ENCODE assay signal across 17 cellular contexts in genomic region chr17:78272914-78273258, GRCh38. TPM values are rescaled to one million over a fixed set of nuclear protein-coding genes. Genes with fewer than 3 reads are reported as not detected.
DNase-seq lines count a peak whose midpoint lies in the region; ATAC-seq, FAIRE-seq and TF ChIP-seq lines count a peak whose summit lies in the region.
"Had no signal": no experiment of that assay in that cellular context is flagged by ENCODE, and none has a peak within 500 bp of the region (broad histone marks: within the 10 kb centered on the region; RNA-seq: fewer than 3 reads in every experiment).

No MANE protein-coding gene starts in this region.

- peak overlapping the region; percentile 62 for H3K4me2 ChIP-seq in PC-3 (ENCODE audit: low read length)

- TF ChIP-seq CTCF in PC-3 (conservative IDR thresholded peaks at IDR 0.05; ENCODE audit: low read depth, low read length) (no peak), kidney (IDR thresholded peaks at IDR 0.05; ENCODE audit: borderline replicate concordance, extremely low read depth, insufficient read depth) (no peak)

- no peak overlapping the region for H3K9ac ChIP-seq in PC-3 (ENCODE audit: low read length)
- H3K9ac ChIP-seq in kidney (ENCODE audit: low read length in 2 of 2): peak overlapping the region in 1 of 2 donors; percentile 51

- no peaks in the 10 kb centered on the region for H3K9me2 ChIP-seq in PC-3 (replicated peaks; ENCODE audit: low read length)

- 0 out of 2 replicates have a peak overlapping the region, but pooled peaks have one; percentile 21 for H3K4me3 ChIP-seq in PC-3 (ENCODE audit: low read length)
- H3K4me3 ChIP-seq in kidney (ENCODE audit: low read length in 2 of 2): peak overlapping the region; percentile 38 to 47
- H3K4me3 ChIP-seq: adrenal gland had no signal

- no peaks in the 10 kb centered on the region for H4K20me1 ChIP-seq in PC-3 (ENCODE audit: low read length)

- H3K27ac ChIP-seq in PC-3 (ENCODE audit: low read length) (no peak overlapping the region), kidney (ENCODE audit: low read depth in 2 of 2, low read length in 2 of 2) (peak overlapping the region; percentile 52 to 66)
- H3K27ac ChIP-seq: adrenal gland had no signal

- H3K27me3 ChIP-seq in PC-3 (ENCODE audit: low read length): 0 out of 2 replicates have a peak, but pooled peaks cover 4% of the 10 kb centered on the region

- no peaks in the 10 kb centered on the region for H3K79me2 ChIP-seq in PC-3 (ENCODE audit: low read length)

- BruUV-seq in PC-3 (replicated peaks; lab: Mats Ljungman, UMichigan): no TSS peak

- H3K36me3 Mint-ChIP-seq in stimulated activated memory B cell treated with anti-CD40 and anti-IgM and Interleukin-4, amounts not matched to agents 10 μg/mL and 1 μg/mL and 100 μg/mL, for 72 hours: no peaks in the 10 kb centered on the region

- no peak for FAIRE-seq in kidney (lab: Jason Lieb, UNC)

- H3K9me3 Mint-ChIP-seq in stimulated activated memory B cell treated with anti-CD40 and anti-IgM and Interleukin-4, amounts not matched to agents 10 μg/mL and 1 μg/mL and 100 μg/mL, for 72 hours: no peaks in the 10 kb centered on the region

- H3K4me1 ChIP-seq in PC-3 (ENCODE audit: insufficient read depth, low read length) (peaks cover 6% of the 10 kb centered on the region; the same call in 1 of the 2 replicates), kidney (ENCODE audit: control insufficient read depth in 1 of 2, insufficient read depth in 1 of 2, low read depth in 1 of 2, low read length in 2 of 2) (peaks cover 0 to 6% of the 10 kb centered on the region in 2 donors)

- ATAC-seq in PC-3 (no peak), GM21367 (IDR thresholded peaks at IDR 0.05; ENCODE audit: unreplicated experiment) (no peak)
- ATAC-seq in stimulated activated memory B cell treated with anti-CD40 and anti-IgM and Interleukin-4, amounts not matched to agents 10 μg/mL and 1 μg/mL and 100 μg/mL, for 72 hours: no peak

- peak; percentile 17 for DNase-seq in activated T-cell treated with anti-CD3 and anti-CD28 coated beads, Interleukin-2, amount 50 U/mL, for 1 hour
- DNase-seq in activated T-cell treated with anti-CD3 and anti-CD28 coated beads for 4 hours (no peak), PC-3 (no peak), kidney (peak; percentile 71), activated gamma-delta T cell treated with Interleukin-2 at 50 U/mL for 16 hours (no peak), posterior vena cava (ENCODE audit: low spot score) (no peak)
- DNase-seq: ACHN, EL, NCI-H446 treated with DMSO at 0.1 percent for 48 hours had no signal

- H3F3A ChIP-seq in PC-3 (ENCODE audit: low read length, unreplicated experiment): no peaks in the 10 kb centered on the region

- H3K27me3 Mint-ChIP-seq in stimulated activated memory B cell treated with anti-CD40 and anti-IgM and Interleukin-4, amounts not matched to agents 10 μg/mL and 1 μg/mL and 100 μg/mL, for 72 hours: peaks cover 58% of the 10 kb centered on the region

- peak overlapping the region; percentile 58 for H2AFZ ChIP-seq in PC-3 (ENCODE audit: low read length)

- CTCF ChIA-PET in PC-3 (lab: Charles Lee): no interaction called here

- no peaks in the 10 kb centered on the region for H3K9me3 ChIP-seq in PC-3 (ENCODE audit: low read length)
- H3K9me3 ChIP-seq in kidney (ENCODE audit: control insufficient read depth in 1 of 2, low read length in 2 of 2): no peaks in the 10 kb centered on the region
- H3K9me3 ChIP-seq: adrenal gland, gastrocnemius medialis had no signal

- intact Hi-C loops in PC-3 (cut with micrococcal nuclease): no loop called here
- intact Hi-C loops in kidney (cut with DNase I): no loop called here
- intact Hi-C loops in posterior vena cava (cut with DNase I): no loop called here

- POLR2A ChIA-PET in PC-3 (lab: Charles Lee; ENCODE audit: unreplicated experiment): no interaction called here

- H3K4me3 Mint-ChIP-seq in stimulated activated memory B cell treated with anti-CD40 and anti-IgM and Interleukin-4, amounts not matched to agents 10 μg/mL and 1 μg/mL and 100 μg/mL, for 72 hours: peak overlapping the region; percentile 23

- peaks cover 43% of the 10 kb centered on the region for H3K4me1 Mint-ChIP-seq in stimulated activated memory B cell treated with anti-CD40 and anti-IgM and Interleukin-4, amounts not matched to agents 10 μg/mL and 1 μg/mL and 100 μg/mL, for 72 hours

- H3K36me3 ChIP-seq in PC-3 (ENCODE audit: low read depth, low read length) (no peaks in the 10 kb centered on the region), kidney (ENCODE audit: control insufficient read depth in 1 of 2, insufficient read depth in 2 of 2, low read length in 2 of 2) (no peaks in the 10 kb centered on the region)
- H3K36me3 ChIP-seq: adrenal gland, gastrocnemius medialis had no signal

- no peak overlapping the region for H3K27ac Mint-ChIP-seq in stimulated activated memory B cell treated with anti-CD40 and anti-IgM and Interleukin-4, amounts not matched to agents 10 μg/mL and 1 μg/mL and 100 μg/mL, for 72 hours

RNA-seq across cellular contexts. Expression of gene TMEM235, which starts 41.5 kb away (rescaled TPM):
- total RNA-seq in PC-3 (2014; rRNA removed) (not detected in 2 replicates), kidney (not detected), posterior vena cava (not detected)
- polyA plus RNA-seq in kidney (ENCODE audit: insufficient read depth, low read depth, low replicate concordance): not detected
- total RNA-seq: activated CD8-positive, alpha-beta memory T cell treated with anti-CD3 and anti-CD28 coated beads for 36 hours; adrenal gland; gastrocnemius medialis; H4; RPMI7951; urinary bladder had no signal
- polyA plus RNA-seq: urinary bladder had no signal

RNA-seq across cellular contexts. Expression of gene BIRC5, which starts 58.8 kb away (rescaled TPM):
- 271 and 304 TPM in 2 replicates for total RNA-seq in PC-3 (2014; rRNA removed)
- total RNA-seq in kidney: 1.7 TPM
- 0.26 TPM for polyA plus RNA-seq in kidney (ENCODE audit: insufficient read depth, low read depth, low replicate concordance)
- 1 to 10 TPM in 1 of 2 donors, under 1 TPM in 1; 0.19 to 1.7 TPM for total RNA-seq in posterior vena cava

Comparison
In these comparisons a context has a peak if more than half of its experiments do, and no peak if none do; other contexts are left out.
1. DNase-seq: peak in activated T-cell treated with anti-CD3 and anti-CD28 coated beads, Interleukin-2, amount 50 U/mL, for 1 hour (single experiment) and kidney (single experiment); none in activated T-cell treated with anti-CD3 and anti-CD28 coated beads for 4 hours (single experiment), PC-3 (single experiment), activated gamma-delta T cell treated with Interleukin-2 at 50 U/mL for 16 hours (single experiment) and posterior vena cava (single experiment).
2. RNA of gene BIRC5, which starts 58.8 kb away (total RNA-seq): 271 to 304 TPM in PC-3; 1.7 TPM in kidney (single experiment) and 0.19 to 1.7 TPM in posterior vena cava; every median in the first group is over 10 times any median in the second.